ENCODE assay signal across 29 cellular contexts in genomic region chr20:63204362-63204761, GRCh38. TPM values are rescaled to one million over a fixed set of nuclear protein-coding genes. Genes with fewer than 3 reads are reported as not detected.
"Had no signal": no experiment of that assay in that cellular context is flagged by ENCODE, and none has a peak within 500 bp of the region (broad histone marks: within the 10 kb centered on the region; RNA-seq: fewer than 3 reads in every experiment).

No MANE protein-coding gene starts in this region.

- H3K9me3 ChIP-seq: heart left ventricle, left ventricle myocardium inferior, neutrophil, ovary, psoas muscle, right lobe of liver, stomach, testis, tibial artery, uterus had no signal

- H3K4me1 ChIP-seq: neural progenitor cell, right lobe of liver, uterus had no signal

- H3K27ac Mint-ChIP-seq: mesothelial cell of epicardium, natural killer cell, nephron progenitor cell, neural progenitor cell, type B pancreatic cell had no signal

- H3K36me3 ChIP-seq: neural progenitor cell, ovary, uterus had no signal

- H3K4me3 ChIP-seq: heart left ventricle, left ventricle myocardium inferior, lung, neural progenitor cell, ovary, psoas muscle, right lobe of liver, smooth muscle cell, stomach, testis, tibial artery, uterus had no signal

- H3K9me3 Mint-ChIP-seq: immature natural killer cell; mesothelial cell of epicardium; naive B cell; natural killer cell; nephron progenitor cell; neural progenitor cell; stimulated activated naive B cell treated with anti-CD40 and anti-IgM and Interleukin-4, amounts not matched to agents 10 μg/mL and 1 μg/mL and 100 μg/mL, for 72 hours; type B pancreatic cell had no signal

- H3K27me3 ChIP-seq: heart left ventricle, neural progenitor cell, neutrophil, ovary, right lobe of liver, stomach, testis, tibial artery, uterus had no signal

- H3K27me3 Mint-ChIP-seq: naive B cell; stimulated activated naive B cell treated with anti-CD40 and anti-IgM and Interleukin-4, amounts not matched to agents 10 μg/mL and 1 μg/mL and 100 μg/mL, for 72 hours; type B pancreatic cell had no signal

- H3K27ac ChIP-seq: heart left ventricle, left ventricle myocardium inferior, neural progenitor cell, neutrophil, ovary, psoas muscle, right lobe of liver, testis, tibial artery, uterus had no signal

- H3K4me2 ChIP-seq: neural progenitor cell, smooth muscle cell had no signal

- H3K4me3 Mint-ChIP-seq: immature natural killer cell; mesothelial cell of epicardium; naive B cell; natural killer cell; nephron progenitor cell; neural progenitor cell; stimulated activated naive B cell treated with anti-CD40 and anti-IgM and Interleukin-4, amounts not matched to agents 10 μg/mL and 1 μg/mL and 100 μg/mL, for 72 hours; type B pancreatic cell had no signal

- H3K4me1 Mint-ChIP-seq: mesothelial cell of epicardium had no signal

- DNase-seq: heart left ventricle; hypothalamus; immature natural killer cell; left ventricle myocardium inferior; mesendoderm; naive B cell; natural killer cell; nephron progenitor cell; occipital lobe; ovary; psoas muscle; right lobe of liver; stimulated activated CD4-positive, alpha-beta T cell treated with anti-CD3 and anti-CD28 coated beads, Interleukin-2, amount 100 ng/mL, for 24 hours; stimulated activated CD4-positive, alpha-beta T cell treated with anti-CD3 and anti-CD28 coated beads, Interleukin-4, amount 100 ng/mL, for 1 hour; stimulated activated naive B cell treated with anti-CD40 and anti-IgM and Interleukin-4, amounts not matched to agents 10 μg/mL and 1 μg/mL and 100 μg/mL, for 72 hours; stimulated activated naive CD8-positive, alpha-beta T cell treated with anti-CD3 and anti-CD28 coated beads, Interleukin-15, Interleukin-2, amounts not matched to agents 100 U/mL and 50 U/mL, for 24 hours; stomach; testis; tibial artery; uterus had no signal

- H2AFZ ChIP-seq: neural progenitor cell had no signal

- ATAC-seq: heart left ventricle; natural killer cell; psoas muscle; right lobe of liver; stimulated activated naive B cell treated with anti-CD40 and anti-IgM and Interleukin-4, amounts not matched to agents 10 μg/mL and 1 μg/mL and 100 μg/mL, for 72 hours; stimulated activated naive CD8-positive, alpha-beta T cell treated with anti-CD3 and anti-CD28 coated beads, Interleukin-15, Interleukin-2, amounts not matched to agents 100 U/mL and 50 U/mL, for 24 hours had no signal

RNA-seq across cellular contexts. Expression of gene BIRC7, which starts 31.3 kb away (rescaled TPM):
- total RNA-seq: natural killer cell, occipital lobe, psoas muscle, right lobe of liver, skeletal muscle tissue, stomach, uterus had no signal
- polyA plus RNA-seq: heart left ventricle, immature natural killer cell, ovary, stomach had no signal

RNA-seq across cellular contexts. Expression of gene NKAIN4, which starts 49.9 kb away (rescaled TPM):
- total RNA-seq: heart left ventricle, left ventricle myocardium inferior, mononuclear cell, natural killer cell, psoas muscle, right lobe of liver, ureter had no signal
- polyA plus RNA-seq: heart left ventricle, immature natural killer cell, ovary, psoas muscle had no signal
